ENCODE assay signal across 1 cellular context in the genomic region with DNA sequence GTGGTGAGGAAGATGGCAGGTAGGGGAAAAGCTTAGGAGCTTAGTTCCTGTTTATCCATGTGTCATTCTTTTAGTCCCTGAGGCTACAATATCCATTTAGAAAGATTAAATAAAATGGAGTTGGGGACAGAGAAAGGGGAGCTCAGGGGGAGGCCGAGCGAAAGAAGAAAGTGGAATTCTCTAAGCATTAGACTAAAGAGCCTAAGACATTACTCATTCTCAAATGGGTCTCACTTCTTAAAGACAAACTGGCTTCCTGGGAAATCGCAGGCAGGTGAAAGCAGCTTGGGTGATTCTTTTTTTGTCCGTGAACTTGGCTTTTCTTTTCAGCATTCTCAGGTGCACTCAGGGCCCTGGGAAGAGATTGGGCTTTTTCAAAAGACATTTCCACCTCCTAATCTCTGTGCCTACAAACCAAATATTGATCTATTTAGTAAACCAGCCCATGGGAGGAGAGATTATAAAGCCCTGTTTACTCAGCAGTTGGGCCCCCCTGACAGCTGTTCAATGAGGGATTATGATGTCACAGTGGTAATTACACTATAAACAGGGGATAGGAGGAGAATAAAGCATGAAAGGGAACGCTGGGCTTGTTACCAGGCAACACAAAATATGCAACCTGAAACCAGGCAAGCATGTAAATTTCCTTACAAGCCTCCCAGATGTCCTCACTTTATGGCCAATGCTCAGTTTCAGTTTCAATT.
TF ChIP-seq lines count a peak whose summit lies in the region.

No MANE protein-coding gene starts in this region.

TF ChIP-seq in HEK293, 187 proteins besides CTCF, POLR2A, EP300 and RAD21 (continued from another document and continues in another):
- TF ChIP-seq, protein P1, sequence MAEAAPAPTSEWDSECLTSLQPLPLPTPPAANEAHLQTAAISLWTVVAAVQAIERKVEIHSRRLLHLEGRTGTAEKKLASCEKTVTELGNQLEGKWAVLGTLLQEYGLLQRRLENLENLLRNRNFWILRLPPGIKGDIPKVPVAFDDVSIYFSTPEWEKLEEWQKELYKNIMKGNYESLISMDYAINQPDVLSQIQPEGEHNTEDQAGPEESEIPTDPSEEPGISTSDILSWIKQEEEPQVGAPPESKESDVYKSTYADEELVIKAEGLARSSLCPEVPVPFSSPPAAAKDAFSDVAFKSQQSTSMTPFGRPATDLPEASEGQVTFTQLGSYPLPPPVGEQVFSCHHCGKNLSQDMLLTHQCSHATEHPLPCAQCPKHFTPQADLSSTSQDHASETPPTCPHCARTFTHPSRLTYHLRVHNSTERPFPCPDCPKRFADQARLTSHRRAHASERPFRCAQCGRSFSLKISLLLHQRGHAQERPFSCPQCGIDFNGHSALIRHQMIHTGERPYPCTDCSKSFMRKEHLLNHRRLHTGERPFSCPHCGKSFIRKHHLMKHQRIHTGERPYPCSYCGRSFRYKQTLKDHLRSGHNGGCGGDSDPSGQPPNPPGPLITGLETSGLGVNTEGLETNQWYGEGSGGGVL (tag by site-specific recombination; IDR thresholded peaks at IDR 0.05), result peak; percentile 52; the same call in 1 of the 2 replicates
- TF ChIP-seq HOXA7 (CRISPR knock-in tag; IDR thresholded peaks at IDR 0.05; ENCODE audit: borderline replicate concordance) (no peak), ZFP41 (tag by site-specific recombination; IDR thresholded peaks at IDR 0.05; ENCODE audit: borderline replicate concordance) (no peak), ZFP37 (tag by site-specific recombination; IDR thresholded peaks at IDR 0.05) (no peak), ZNF664 (tag by site-specific recombination; IDR thresholded peaks at IDR 0.05) (peak; percentile 46; the same call in 1 of the 2 replicates), ZNF223 (tag by site-specific recombination; IDR thresholded peaks at IDR 0.05) (no peak), ZNF558 (tag by site-specific recombination; IDR thresholded peaks at IDR 0.05) (no peak), KLF9 (tag by site-specific recombination; IDR thresholded peaks at IDR 0.05; ENCODE audit: low read depth) (no peak), ZNF600 (tag by site-specific recombination; IDR thresholded peaks at IDR 0.05) (no peak), ZNF433 (tag by site-specific recombination; IDR thresholded peaks at IDR 0.05; ENCODE audit: low read depth) (no peak), ZBTB7A (tag by site-specific recombination; IDR thresholded peaks at IDR 0.05; ENCODE audit: low read depth) (no peak), ZNF23 (tag by site-specific recombination; IDR thresholded peaks at IDR 0.05; ENCODE audit: borderline replicate concordance) (no peak), ZNF529 (tag by site-specific recombination; IDR thresholded peaks at IDR 0.05; ENCODE audit: insufficient replicate concordance) (no peak), ZIC2 (tag by site-specific recombination; IDR thresholded peaks at IDR 0.05) (peak; percentile 11; the same call in 1 of the 2 replicates), ZBTB8A (tag by site-specific recombination; IDR thresholded peaks at IDR 0.05) (peak; percentile 76), SP7 (tag by site-specific recombination; IDR thresholded peaks at IDR 0.05) (peak; percentile 76), ZNF626 (tag by site-specific recombination; IDR thresholded peaks at IDR 0.05) (no peak), ZSCAN16 (tag by site-specific recombination; IDR thresholded peaks at IDR 0.05) (no peak), ZNF292 (tag by site-specific recombination; IDR thresholded peaks at IDR 0.05; ENCODE audit: borderline replicate concordance, low read depth) (no peak)
- TF ChIP-seq, protein P2, sequence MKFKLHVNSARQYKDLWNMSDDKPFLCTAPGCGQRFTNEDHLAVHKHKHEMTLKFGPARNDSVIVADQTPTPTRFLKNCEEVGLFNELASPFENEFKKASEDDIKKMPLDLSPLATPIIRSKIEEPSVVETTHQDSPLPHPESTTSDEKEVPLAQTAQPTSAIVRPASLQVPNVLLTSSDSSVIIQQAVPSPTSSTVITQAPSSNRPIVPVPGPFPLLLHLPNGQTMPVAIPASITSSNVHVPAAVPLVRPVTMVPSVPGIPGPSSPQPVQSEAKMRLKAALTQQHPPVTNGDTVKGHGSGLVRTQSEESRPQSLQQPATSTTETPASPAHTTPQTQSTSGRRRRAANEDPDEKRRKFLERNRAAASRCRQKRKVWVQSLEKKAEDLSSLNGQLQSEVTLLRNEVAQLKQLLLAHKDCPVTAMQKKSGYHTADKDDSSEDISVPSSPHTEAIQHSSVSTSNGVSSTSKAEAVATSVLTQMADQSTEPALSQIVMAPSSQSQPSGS (tag by site-specific recombination; IDR thresholded peaks at IDR 0.05; ENCODE audit: low read depth), result peak; percentile 82
- TF ChIP-seq, protein P3, sequence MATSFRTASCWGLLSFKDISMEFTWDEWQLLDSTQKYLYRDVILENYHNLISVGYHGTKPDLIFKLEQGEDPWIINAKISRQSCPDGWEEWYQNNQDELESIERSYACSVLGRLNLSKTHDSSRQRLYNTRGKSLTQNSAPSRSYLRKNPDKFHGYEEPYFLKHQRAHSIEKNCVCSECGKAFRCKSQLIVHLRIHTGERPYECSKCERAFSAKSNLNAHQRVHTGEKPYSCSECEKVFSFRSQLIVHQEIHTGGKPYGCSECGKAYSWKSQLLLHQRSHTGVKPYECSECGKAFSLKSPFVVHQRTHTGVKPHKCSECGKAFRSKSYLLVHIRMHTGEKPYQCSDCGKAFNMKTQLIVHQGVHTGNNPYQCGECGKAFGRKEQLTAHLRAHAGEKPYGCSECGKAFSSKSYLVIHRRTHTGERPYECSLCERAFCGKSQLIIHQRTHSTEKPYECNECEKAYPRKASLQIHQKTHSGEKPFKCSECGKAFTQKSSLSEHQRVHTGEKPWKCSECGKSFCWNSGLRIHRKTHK (tag by site-specific recombination; IDR thresholded peaks at IDR 0.05), result no peak
- TF ChIP-seq, protein P4, sequence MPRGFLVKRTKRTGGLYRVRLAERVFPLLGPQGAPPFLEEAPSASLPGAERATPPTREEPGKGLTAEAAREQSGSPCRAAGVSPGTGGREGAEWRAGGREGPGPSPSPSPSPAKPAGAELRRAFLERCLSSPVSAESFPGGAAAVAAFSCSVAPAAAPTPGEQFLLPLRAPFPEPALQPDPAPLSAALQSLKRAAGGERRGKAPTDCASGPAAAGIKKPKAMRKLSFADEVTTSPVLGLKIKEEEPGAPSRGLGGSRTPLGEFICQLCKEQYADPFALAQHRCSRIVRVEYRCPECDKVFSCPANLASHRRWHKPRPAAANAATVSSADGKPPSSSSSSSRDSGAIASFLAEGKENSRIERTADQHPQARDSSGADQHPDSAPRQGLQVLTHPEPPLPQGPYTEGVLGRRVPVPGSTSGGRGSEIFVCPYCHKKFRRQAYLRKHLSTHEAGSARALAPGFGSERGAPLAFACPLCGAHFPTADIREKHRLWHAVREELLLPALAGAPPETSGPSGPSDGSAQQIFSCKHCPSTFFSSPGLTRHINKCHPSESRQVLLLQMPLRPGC (tag by site-specific recombination; IDR thresholded peaks at IDR 0.05), result peak; percentile 45; the same call in 1 of the 2 replicates
- TF ChIP-seq, protein P5, sequence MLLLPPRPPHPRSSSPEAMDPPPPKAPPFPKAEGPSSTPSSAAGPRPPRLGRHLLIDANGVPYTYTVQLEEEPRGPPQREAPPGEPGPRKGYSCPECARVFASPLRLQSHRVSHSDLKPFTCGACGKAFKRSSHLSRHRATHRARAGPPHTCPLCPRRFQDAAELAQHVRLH (tag by site-specific recombination; IDR thresholded peaks at IDR 0.05), result peak; percentile 58; the same call in 1 of the 2 replicates
- TF ChIP-seq, protein P6, sequence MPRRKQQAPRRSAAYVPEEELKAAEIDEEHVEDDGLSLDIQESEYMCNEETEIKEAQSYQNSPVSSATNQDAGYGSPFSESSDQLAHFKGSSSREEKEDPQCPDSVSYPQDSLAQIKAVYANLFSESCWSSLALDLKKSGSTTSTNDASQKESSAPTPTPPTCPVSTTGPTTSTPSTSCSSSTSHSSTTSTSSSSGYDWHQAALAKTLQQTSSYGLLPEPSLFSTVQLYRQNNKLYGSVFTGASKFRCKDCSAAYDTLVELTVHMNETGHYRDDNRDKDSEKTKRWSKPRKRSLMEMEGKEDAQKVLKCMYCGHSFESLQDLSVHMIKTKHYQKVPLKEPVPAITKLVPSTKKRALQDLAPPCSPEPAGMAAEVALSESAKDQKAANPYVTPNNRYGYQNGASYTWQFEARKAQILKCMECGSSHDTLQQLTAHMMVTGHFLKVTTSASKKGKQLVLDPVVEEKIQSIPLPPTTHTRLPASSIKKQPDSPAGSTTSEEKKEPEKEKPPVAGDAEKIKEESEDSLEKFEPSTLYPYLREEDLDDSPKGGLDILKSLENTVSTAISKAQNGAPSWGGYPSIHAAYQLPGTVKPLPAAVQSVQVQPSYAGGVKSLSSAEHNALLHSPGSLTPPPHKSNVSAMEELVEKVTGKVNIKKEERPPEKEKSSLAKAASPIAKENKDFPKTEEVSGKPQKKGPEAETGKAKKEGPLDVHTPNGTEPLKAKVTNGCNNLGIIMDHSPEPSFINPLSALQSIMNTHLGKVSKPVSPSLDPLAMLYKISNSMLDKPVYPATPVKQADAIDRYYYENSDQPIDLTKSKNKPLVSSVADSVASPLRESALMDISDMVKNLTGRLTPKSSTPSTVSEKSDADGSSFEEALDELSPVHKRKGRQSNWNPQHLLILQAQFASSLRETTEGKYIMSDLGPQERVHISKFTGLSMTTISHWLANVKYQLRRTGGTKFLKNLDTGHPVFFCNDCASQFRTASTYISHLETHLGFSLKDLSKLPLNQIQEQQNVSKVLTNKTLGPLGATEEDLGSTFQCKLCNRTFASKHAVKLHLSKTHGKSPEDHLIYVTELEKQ (tag by site-specific recombination; IDR thresholded peaks at IDR 0.05; ENCODE audit: borderline replicate concordance), result 0 out of 2 replicates have a peak, but pooled peaks have one; percentile 33
- TF ChIP-seq, protein P7, sequence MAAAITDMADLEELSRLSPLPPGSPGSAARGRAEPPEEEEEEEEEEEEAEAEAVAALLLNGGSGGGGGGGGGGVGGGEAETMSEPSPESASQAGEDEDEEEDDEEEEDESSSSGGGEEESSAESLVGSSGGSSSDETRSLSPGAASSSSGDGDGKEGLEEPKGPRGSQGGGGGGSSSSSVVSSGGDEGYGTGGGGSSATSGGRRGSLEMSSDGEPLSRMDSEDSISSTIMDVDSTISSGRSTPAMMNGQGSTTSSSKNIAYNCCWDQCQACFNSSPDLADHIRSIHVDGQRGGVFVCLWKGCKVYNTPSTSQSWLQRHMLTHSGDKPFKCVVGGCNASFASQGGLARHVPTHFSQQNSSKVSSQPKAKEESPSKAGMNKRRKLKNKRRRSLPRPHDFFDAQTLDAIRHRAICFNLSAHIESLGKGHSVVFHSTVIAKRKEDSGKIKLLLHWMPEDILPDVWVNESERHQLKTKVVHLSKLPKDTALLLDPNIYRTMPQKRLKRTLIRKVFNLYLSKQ (tag by site-specific recombination; IDR thresholded peaks at IDR 0.05; ENCODE audit: borderline replicate concordance), result no peak
- TF ChIP-seq, protein P8, sequence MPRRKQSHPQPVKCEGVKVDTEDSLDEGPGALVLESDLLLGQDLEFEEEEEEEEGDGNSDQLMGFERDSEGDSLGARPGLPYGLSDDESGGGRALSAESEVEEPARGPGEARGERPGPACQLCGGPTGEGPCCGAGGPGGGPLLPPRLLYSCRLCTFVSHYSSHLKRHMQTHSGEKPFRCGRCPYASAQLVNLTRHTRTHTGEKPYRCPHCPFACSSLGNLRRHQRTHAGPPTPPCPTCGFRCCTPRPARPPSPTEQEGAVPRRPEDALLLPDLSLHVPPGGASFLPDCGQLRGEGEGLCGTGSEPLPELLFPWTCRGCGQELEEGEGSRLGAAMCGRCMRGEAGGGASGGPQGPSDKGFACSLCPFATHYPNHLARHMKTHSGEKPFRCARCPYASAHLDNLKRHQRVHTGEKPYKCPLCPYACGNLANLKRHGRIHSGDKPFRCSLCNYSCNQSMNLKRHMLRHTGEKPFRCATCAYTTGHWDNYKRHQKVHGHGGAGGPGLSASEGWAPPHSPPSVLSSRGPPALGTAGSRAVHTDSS (tag by site-specific recombination; IDR thresholded peaks at IDR 0.05), result peak; percentile 15; the same call in 1 of the 2 replicates
- TF ChIP-seq, protein P9, sequence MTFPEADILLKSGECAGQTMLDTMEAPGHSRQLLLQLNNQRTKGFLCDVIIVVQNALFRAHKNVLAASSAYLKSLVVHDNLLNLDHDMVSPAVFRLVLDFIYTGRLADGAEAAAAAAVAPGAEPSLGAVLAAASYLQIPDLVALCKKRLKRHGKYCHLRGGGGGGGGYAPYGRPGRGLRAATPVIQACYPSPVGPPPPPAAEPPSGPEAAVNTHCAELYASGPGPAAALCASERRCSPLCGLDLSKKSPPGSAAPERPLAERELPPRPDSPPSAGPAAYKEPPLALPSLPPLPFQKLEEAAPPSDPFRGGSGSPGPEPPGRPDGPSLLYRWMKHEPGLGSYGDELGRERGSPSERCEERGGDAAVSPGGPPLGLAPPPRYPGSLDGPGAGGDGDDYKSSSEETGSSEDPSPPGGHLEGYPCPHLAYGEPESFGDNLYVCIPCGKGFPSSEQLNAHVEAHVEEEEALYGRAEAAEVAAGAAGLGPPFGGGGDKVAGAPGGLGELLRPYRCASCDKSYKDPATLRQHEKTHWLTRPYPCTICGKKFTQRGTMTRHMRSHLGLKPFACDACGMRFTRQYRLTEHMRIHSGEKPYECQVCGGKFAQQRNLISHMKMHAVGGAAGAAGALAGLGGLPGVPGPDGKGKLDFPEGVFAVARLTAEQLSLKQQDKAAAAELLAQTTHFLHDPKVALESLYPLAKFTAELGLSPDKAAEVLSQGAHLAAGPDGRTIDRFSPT (tag by site-specific recombination; IDR thresholded peaks at IDR 0.05), result no peak; the same call in 1 of the 2 replicates
- TF ChIP-seq, protein P10, sequence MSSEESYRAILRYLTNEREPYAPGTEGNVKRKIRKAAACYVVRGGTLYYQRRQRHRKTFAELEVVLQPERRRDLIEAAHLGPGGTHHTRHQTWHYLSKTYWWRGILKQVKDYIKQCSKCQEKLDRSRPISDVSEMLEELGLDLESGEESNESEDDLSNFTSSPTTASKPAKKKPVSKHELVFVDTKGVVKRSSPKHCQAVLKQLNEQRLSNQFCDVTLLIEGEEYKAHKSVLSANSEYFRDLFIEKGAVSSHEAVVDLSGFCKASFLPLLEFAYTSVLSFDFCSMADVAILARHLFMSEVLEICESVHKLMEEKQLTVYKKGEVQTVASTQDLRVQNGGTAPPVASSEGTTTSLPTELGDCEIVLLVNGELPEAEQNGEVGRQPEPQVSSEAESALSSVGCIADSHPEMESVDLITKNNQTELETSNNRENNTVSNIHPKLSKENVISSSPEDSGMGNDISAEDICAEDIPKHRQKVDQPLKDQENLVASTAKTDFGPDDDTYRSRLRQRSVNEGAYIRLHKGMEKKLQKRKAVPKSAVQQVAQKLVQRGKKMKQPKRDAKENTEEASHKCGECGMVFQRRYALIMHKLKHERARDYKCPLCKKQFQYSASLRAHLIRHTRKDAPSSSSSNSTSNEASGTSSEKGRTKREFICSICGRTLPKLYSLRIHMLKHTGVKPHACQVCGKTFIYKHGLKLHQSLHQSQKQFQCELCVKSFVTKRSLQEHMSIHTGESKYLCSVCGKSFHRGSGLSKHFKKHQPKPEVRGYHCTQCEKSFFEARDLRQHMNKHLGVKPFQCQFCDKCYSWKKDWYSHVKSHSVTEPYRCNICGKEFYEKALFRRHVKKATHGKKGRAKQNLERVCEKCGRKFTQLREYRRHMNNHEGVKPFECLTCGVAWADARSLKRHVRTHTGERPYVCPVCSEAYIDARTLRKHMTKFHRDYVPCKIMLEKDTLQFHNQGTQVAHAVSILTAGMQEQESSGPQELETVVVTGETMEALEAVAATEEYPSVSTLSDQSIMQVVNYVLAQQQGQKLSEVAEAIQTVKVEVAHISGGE (tag by site-specific recombination; conservative IDR thresholded peaks at IDR 0.05; ENCODE audit: low read depth), result no peak
- TF ChIP-seq, protein P11, sequence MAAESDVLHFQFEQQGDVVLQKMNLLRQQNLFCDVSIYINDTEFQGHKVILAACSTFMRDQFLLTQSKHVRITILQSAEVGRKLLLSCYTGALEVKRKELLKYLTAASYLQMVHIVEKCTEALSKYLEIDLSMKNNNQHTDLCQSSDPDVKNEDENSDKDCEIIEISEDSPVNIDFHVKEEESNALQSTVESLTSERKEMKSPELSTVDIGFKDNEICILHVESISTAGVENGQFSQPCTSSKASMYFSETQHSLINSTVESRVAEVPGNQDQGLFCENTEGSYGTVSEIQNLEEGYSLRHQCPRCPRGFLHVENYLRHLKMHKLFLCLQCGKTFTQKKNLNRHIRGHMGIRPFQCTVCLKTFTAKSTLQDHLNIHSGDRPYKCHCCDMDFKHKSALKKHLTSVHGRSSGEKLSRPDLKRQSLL (tag by site-specific recombination; IDR thresholded peaks at IDR 0.05), result no peak
